In genomic region chr3:181839915-181840295, GRCh38 we compare ENCODE assay signal across 17 cellular contexts.
DNase-seq lines count a peak whose midpoint lies in the region; ATAC-seq and TF ChIP-seq lines count a peak whose summit lies in the region.
"Had no signal": no experiment of that assay in that cellular context is flagged by ENCODE, and none has a peak within 500 bp of the region (broad histone marks: within the 10 kb centered on the region; RNA-seq: fewer than 3 reads in every experiment).

No MANE protein-coding gene starts in this region.

- H3K27me3 ChIP-seq in endocrine pancreas (ENCODE audit: control insufficient read depth, insufficient read depth, low read length): no peaks in the 10 kb centered on the region
- H3K27me3 ChIP-seq in upper lobe of right lung: peaks cover 5% of the 10 kb centered on the region

- H3K36me3 ChIP-seq in endocrine pancreas (ENCODE audit: control insufficient read depth, insufficient read depth, low read length): no peaks in the 10 kb centered on the region
- no peaks in the 10 kb centered on the region for H3K36me3 ChIP-seq in upper lobe of right lung

- H3K9me3 ChIP-seq in endocrine pancreas (ENCODE audit: control insufficient read depth, low read length) (no peaks in the 10 kb centered on the region), upper lobe of right lung (no peaks in the 10 kb centered on the region)

- DNase-seq in NCI-H1694 (lab: John Stamatoyannopoulos, UW): peak; percentile 2
- DNase-seq in NCI-H1694 treated with DMSO at 0.1 percent for 48 hours (lab: John Stamatoyannopoulos, UW): no peak
- DNase-seq in upper lobe of right lung: no peak
- DNase-seq in NCI-H1930 (lab: John Stamatoyannopoulos, UW): no peak
- no peak for DNase-seq in immature natural killer cell
- DNase-seq in AML-193 (lab: John Stamatoyannopoulos, UW): no peak
- DNase-seq: activated CD4-positive, CD25-positive, alpha-beta regulatory T cell treated with anti-CD3 and anti-CD28 coated beads, Interleukin-2, amount 50 U/mL, for 72 hours; effector memory CD4-positive, alpha-beta T cell; foreskin melanocyte; nucleus accumbens; OCI-M1; stimulated activated naive CD4-positive, alpha-beta T cell; T-cell had no signal

- H3K4me3 Mint-ChIP-seq in IgD-negative memory B cell (peak overlapping the region; percentile 38 to 86 (median 67)), immature natural killer cell (no peak overlapping the region)
- H3K4me3 Mint-ChIP-seq: mesothelial cell of epicardium, T-cell had no signal

- no peak overlapping the region for H3K27ac ChIP-seq in upper lobe of right lung

- H3K27me3 Mint-ChIP-seq in IgD-negative memory B cell (peaks cover 3% of the 10 kb centered on the region), immature natural killer cell (ENCODE audit: low read depth in 3 of 3) (no peaks in the 10 kb centered on the region)
- H3K27me3 Mint-ChIP-seq: T-cell had no signal

- peaks cover 6 to 10% (median 10%) of the 10 kb centered on the region in 3 donors for H3K4me1 Mint-ChIP-seq in IgD-negative memory B cell
- H3K4me1 Mint-ChIP-seq in immature natural killer cell: no peaks in the 10 kb centered on the region
- H3K4me1 Mint-ChIP-seq: mesothelial cell of epicardium, T-cell had no signal

- no peak for ATAC-seq in upper lobe of right lung
- ATAC-seq: activated naive CD4-positive, alpha-beta T cell treated with anti-CD3 and anti-CD28 coated beads, Interleukin-2, amount 50 U/mL, for 72 hours; T-cell had no signal

- no peaks in the 10 kb centered on the region for H3K36me3 Mint-ChIP-seq in IgD-negative memory B cell
- no peaks in the 10 kb centered on the region for H3K36me3 Mint-ChIP-seq in immature natural killer cell
- H3K36me3 Mint-ChIP-seq: activated naive CD4-positive, alpha-beta T cell treated with anti-CD3 and anti-CD28 coated beads, Interleukin-2, amount 50 U/mL, for 72 hours; mesothelial cell of epicardium; T-cell had no signal

- no peak for TF ChIP-seq CTCF in upper lobe of right lung (IDR thresholded peaks at IDR 0.05)

- no peak overlapping the region for H3K9ac ChIP-seq in endocrine pancreas (ENCODE audit: control insufficient read depth, insufficient read depth, low read length)

- H3K9me3 Mint-ChIP-seq in IgD-negative memory B cell (no peaks in the 10 kb centered on the region), immature natural killer cell (peaks cover 0 to 22% (median 5%) of the 10 kb centered on the region in 6 donors)
- H3K9me3 Mint-ChIP-seq: activated naive CD4-positive, alpha-beta T cell treated with anti-CD3 and anti-CD28 coated beads, Interleukin-2, amount 50 U/mL, for 72 hours; mesothelial cell of epicardium; T-cell had no signal

- H3K27ac Mint-ChIP-seq in IgD-negative memory B cell: no peak overlapping the region
- no peak overlapping the region for H3K27ac Mint-ChIP-seq in immature natural killer cell
- H3K27ac Mint-ChIP-seq: activated naive CD4-positive, alpha-beta T cell treated with anti-CD3 and anti-CD28 coated beads, Interleukin-2, amount 50 U/mL, for 72 hours; mesothelial cell of epicardium; T-cell had no signal

- intact Hi-C loops in upper lobe of right lung (cut with DNase I): no loop called here

- H3K4me1 ChIP-seq in endocrine pancreas (ENCODE audit: control insufficient read depth, insufficient read depth, low read length) (no peaks in the 10 kb centered on the region), upper lobe of right lung (no peaks in the 10 kb centered on the region)

- peak overlapping the region; percentile 70 for H3K4me3 ChIP-seq in endocrine pancreas (ENCODE audit: control insufficient read depth, insufficient read depth, low read length)
- peak overlapping the region; percentile 28 for H3K4me3 ChIP-seq in upper lobe of right lung

Comparison
In these comparisons a context has a peak if more than half of its experiments do, and no peak if none do; other contexts are left out.
1. H3K4me3 Mint-ChIP-seq: peak in IgD-negative memory B cell (4 of 4); none in immature natural killer cell (0 of 5).